ENCODE assay signal across 13 cellular contexts in the genomic region with DNA sequence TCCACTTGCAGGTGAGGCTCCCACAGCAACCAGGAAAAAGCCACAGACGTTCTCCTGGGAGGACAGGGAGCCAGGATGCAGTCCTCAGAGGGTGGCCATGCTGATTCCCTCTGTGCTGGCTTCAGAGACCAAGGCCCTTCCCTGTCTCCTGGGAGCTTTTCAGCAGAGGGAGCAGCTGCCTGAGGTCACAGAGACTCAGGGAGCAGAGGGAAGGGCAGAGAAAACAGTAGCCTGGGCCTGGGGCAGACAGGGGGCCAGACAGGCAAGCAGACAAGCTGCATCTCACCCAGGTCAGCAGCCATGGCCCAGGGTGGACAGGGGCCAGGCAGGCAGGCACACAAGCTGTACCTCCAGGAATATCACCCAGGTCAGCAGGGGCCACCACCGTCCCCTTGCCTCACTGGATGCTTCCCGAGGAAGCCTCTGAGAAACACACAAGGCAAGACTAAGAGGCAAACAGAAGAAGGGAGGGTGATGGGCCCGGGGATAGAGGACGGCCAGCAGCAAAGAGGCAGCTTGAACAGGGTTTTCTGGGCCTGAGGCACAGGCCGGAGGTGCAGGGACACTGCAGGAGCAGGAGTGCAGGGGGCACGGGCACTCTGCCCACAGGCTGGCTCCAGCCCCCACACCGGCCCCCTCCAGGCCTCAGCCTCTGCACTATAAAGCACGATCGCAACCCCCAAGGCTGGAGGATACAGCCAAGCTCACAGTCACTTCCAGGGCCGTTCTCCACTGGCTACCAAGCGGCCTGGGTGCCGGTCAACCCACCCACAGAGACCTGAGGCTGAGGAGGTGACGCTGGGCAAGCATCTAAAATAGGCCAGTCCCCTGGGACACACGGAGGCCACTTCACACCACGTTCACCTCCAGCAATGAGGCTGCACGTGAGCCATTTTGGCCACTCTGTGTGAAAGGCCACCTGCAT. TPM values are rescaled to one million over a fixed set of nuclear protein-coding genes. Genes with fewer than 3 reads are reported as not detected.
DNase-seq lines count a peak whose midpoint lies in the region; ATAC-seq and TF ChIP-seq lines count a peak whose summit lies in the region.
"Had no signal": no experiment of that assay in that cellular context is flagged by ENCODE, and none has a peak within 500 bp of the region (broad histone marks: within the 10 kb centered on the region; RNA-seq: fewer than 3 reads in every experiment).

No MANE protein-coding gene starts in this region.

- no peak for ATAC-seq in omental fat pad (ENCODE audit: low FRiP score)
- no peak for ATAC-seq in GM18520 (IDR thresholded peaks at IDR 0.05; ENCODE audit: unreplicated experiment)

- H3K9ac ChIP-seq in Loucy (ENCODE audit: low read depth, low read length, poor library complexity, severe bottlenecking) (peak overlapping the region; percentile 16), GM23248 (no peak overlapping the region)

- POLR2A ChIA-PET in HEK293T (lab: Yijun Ruan, JAX) = no interaction called here

- no peak overlapping the region for H3K4me3 ChIP-seq in Loucy (ENCODE audit: low read length, poor library complexity, severe bottlenecking)
- no peak overlapping the region for H3K4me3 ChIP-seq in GM23248

- CTCF ChIA-PET in HEK293T (lab: Yijun Ruan, JAX) = no interaction called here

- WGBS in GM23248 (ENCODE audit: low coverage in 1 of 2, low lambda C conversion rate in 2 of 2, missing lambda C conversion rate in 2 of 2), 2 experiments = 80 to 81% methylated on average over 17 of the region's 17 CpGs

- peaks cover 20% of the 10 kb centered on the region for H4K20me1 ChIP-seq in Loucy (ENCODE audit: insufficient read depth, low read length, poor library complexity, severe bottlenecking)
- H4K20me1 ChIP-seq in GM23248 (ENCODE audit: insufficient read depth) = no peaks in the 10 kb centered on the region

- no peaks in the 10 kb centered on the region for H3K27me3 ChIP-seq in Loucy (ENCODE audit: insufficient read depth, low read length, poor library complexity, severe bottlenecking)
- H3K27me3 ChIP-seq in GM23248 (replicated peaks; ENCODE audit: insufficient read depth) = no peaks in the 10 kb centered on the region

- H3K27me3 Mint-ChIP-seq in CD14-positive monocyte (ENCODE audit: low read depth in 3 of 3) = peaks cover 0 to 5% (median 0%) of the 10 kb centered on the region in 3 donors
- no peaks in the 10 kb centered on the region for H3K27me3 Mint-ChIP-seq in dendritic cell treated with granulocyte-macrophage colony-stimulating factor and Interleukin-4, amounts not matched to agents 40 ng/mL and 50 ng/mL, for 4 days
- no peaks in the 10 kb centered on the region; the same call in 1 of the 2 replicates for H3K27me3 Mint-ChIP-seq in HFFc6 (ENCODE audit: insufficient read depth)

- H2AFZ ChIP-seq in Loucy (ENCODE audit: low read length) = no peak overlapping the region
- H2AFZ ChIP-seq in GM23248 = no peak overlapping the region

- in situ Hi-C loops in GM23248 (cut with MboI) = no loop called here

- no peak for TF ChIP-seq CTCF in CD14-positive monocyte (IDR thresholded peaks at IDR 0.05)
- no peak for TF ChIP-seq CTCF in Loucy (conservative IDR thresholded peaks at IDR 0.05; ENCODE audit: low read length)
- TF ChIP-seq CTCF in omental fat pad (IDR thresholded peaks at IDR 0.05) = no peak
- no peak for TF ChIP-seq CTCF in HFFc6 (IDR thresholded peaks at IDR 0.05)

- H3K36me3 Mint-ChIP-seq in CD14-positive monocyte (peaks cover 63 to 84% of the 10 kb centered on the region in 2 donors), HFFc6 (ENCODE audit: low read depth) (peaks cover 11% of the 10 kb centered on the region)
- H3K36me3 Mint-ChIP-seq in dendritic cell treated with granulocyte-macrophage colony-stimulating factor and Interleukin-4, amounts not matched to agents 40 ng/mL and 50 ng/mL, for 4 days (ENCODE audit: low read depth) = peaks cover 100% of the 10 kb centered on the region

- intact Hi-C loops in CD14-positive monocyte (cut with micrococcal nuclease) = loop anchor here (5.0 to 10.0 kb wide), 4 partner anchors 33 to 258 kb away; a partner anchor contains a TSS
- intact Hi-C loops in dendritic cell treated with granulocyte-macrophage colony-stimulating factor and Interleukin-4, amounts not matched to agents 40 ng/mL and 50 ng/mL, for 4 days (cut with micrococcal nuclease) = no loop called here

- peaks cover 62% of the 10 kb centered on the region for H3K79me2 ChIP-seq in Loucy (ENCODE audit: insufficient read depth, low read length)
- peaks cover 98% of the 10 kb centered on the region for H3K79me2 ChIP-seq in GM23248 (ENCODE audit: insufficient read depth)

- H3K4me1 ChIP-seq in Loucy (ENCODE audit: insufficient read depth, low read length, poor library complexity, severe bottlenecking) (peaks cover 43% of the 10 kb centered on the region), GM23248 (ENCODE audit: insufficient read depth) (peaks cover 14% of the 10 kb centered on the region)

- no peaks in the 10 kb centered on the region for H3F3A ChIP-seq in Loucy (ENCODE audit: low read depth)
- no peaks in the 10 kb centered on the region for H3F3A ChIP-seq in GM23248 (ENCODE audit: insufficient read depth)

- peak; percentile 36 for DNase-seq in CD14-positive monocyte (ENCODE audit: low spot score)
- DNase-seq in omental fat pad (ENCODE audit: low spot score) = peak; percentile 13
- DNase-seq in HEK293T (ENCODE audit: extremely low spot score) = no peak
- DNase-seq in HFFc6 = no peak
- DNase-seq in GM23248 = no peak
- DNase-seq: NCI-H1105 treated with DMSO at 0.1 percent for 48 hours; NK-92 treated with Interleukin-12 subunit alpha and Interleukin-12 subunit beta, amount 100 ng/mL, for 24 hours; nucleus accumbens; stimulated activated CD4-positive, alpha-beta T cell treated with anti-CD3 and anti-CD28 coated beads, Interleukin-4, amount 100 ng/mL, for 4 hours had no signal

- H3K4me1 Mint-ChIP-seq in CD14-positive monocyte (peaks cover 36% of the 10 kb centered on the region), HFFc6 (ENCODE audit: low read depth) (peaks cover 23% of the 10 kb centered on the region)
- H3K4me1 Mint-ChIP-seq in dendritic cell treated with granulocyte-macrophage colony-stimulating factor and Interleukin-4, amounts not matched to agents 40 ng/mL and 50 ng/mL, for 4 days (ENCODE audit: low read depth) = peaks cover 89% of the 10 kb centered on the region

- H3K27ac ChIP-seq in GM23248 = no peak overlapping the region
- H3K27ac ChIP-seq: C4-2B had no signal

- H3K36me3 ChIP-seq in Loucy (ENCODE audit: insufficient read depth, low read length) (peaks cover 11% of the 10 kb centered on the region; the same call in 1 of the 2 replicates), GM23248 (ENCODE audit: low read depth) (no peaks in the 10 kb centered on the region)

- H3K27ac Mint-ChIP-seq in CD14-positive monocyte = peak overlapping the region in 6 of 7 donors; percentile 23 to 77 (median 49)
- peak overlapping the region; percentile 84 for H3K27ac Mint-ChIP-seq in dendritic cell treated with granulocyte-macrophage colony-stimulating factor and Interleukin-4, amounts not matched to agents 40 ng/mL and 50 ng/mL, for 4 days
- no peak overlapping the region for H3K27ac Mint-ChIP-seq in HFFc6

- H3K9me3 Mint-ChIP-seq in CD14-positive monocyte (peaks cover 0 to 8% (median 3%) of the 10 kb centered on the region in 7 donors), HFFc6 (no peaks in the 10 kb centered on the region)
- H3K9me3 Mint-ChIP-seq in dendritic cell treated with granulocyte-macrophage colony-stimulating factor and Interleukin-4, amounts not matched to agents 40 ng/mL and 50 ng/mL, for 4 days = no peaks in the 10 kb centered on the region

- H3K4me2 ChIP-seq in Loucy (ENCODE audit: low read depth, low read length, poor library complexity, severe bottlenecking) (peak overlapping the region; percentile 54), GM23248 (ENCODE audit: unreplicated experiment) (no peak overlapping the region)

- H3K9me3 ChIP-seq in Loucy (ENCODE audit: insufficient read depth, low read depth, low read length) (no peaks in the 10 kb centered on the region), GM23248 (ENCODE audit: low read depth) (no peaks in the 10 kb centered on the region)

- H3K9me2 ChIP-seq in Loucy (replicated peaks; ENCODE audit: low read depth, low read length) = no peaks in the 10 kb centered on the region
- no peaks in the 10 kb centered on the region for H3K9me2 ChIP-seq in GM23248 (ENCODE audit: insufficient read depth)

- no peak overlapping the region for H3K4me3 Mint-ChIP-seq in CD14-positive monocyte
- no peak overlapping the region for H3K4me3 Mint-ChIP-seq in dendritic cell treated with granulocyte-macrophage colony-stimulating factor and Interleukin-4, amounts not matched to agents 40 ng/mL and 50 ng/mL, for 4 days
- H3K4me3 Mint-ChIP-seq in HFFc6 = no peak overlapping the region

TF ChIP-seq in HEK293T, 16 proteins besides CTCF, POLR2A, EP300 and RAD21 (continues in another document):
- TF ChIP-seq ELF4 (IDR thresholded peaks at IDR 0.05) (no peak), FOXM1 (IDR thresholded peaks at IDR 0.05; ENCODE audit: borderline replicate concordance) (no peak), SP1 (IDR thresholded peaks at IDR 0.05) (no peak), CTBP1 (IDR thresholded peaks at IDR 0.05; ENCODE audit: borderline replicate concordance) (no peak), SUZ12 (IDR thresholded peaks at IDR 0.05) (no peak), ARNT (IDR thresholded peaks at IDR 0.05) (no peak), FOXA1 (IDR thresholded peaks at IDR 0.05) (no peak), BHLHE40 (IDR thresholded peaks at IDR 0.05; ENCODE audit: borderline replicate concordance) (no peak), LEF1 (IDR thresholded peaks at IDR 0.05; ENCODE audit: borderline replicate concordance) (no peak), TARDBP (IDR thresholded peaks at IDR 0.05) (no peak)

RNA-seq across cellular contexts. Expression of a gene that starts 6.1 kb away (rescaled TPM):
- polyA plus RNA-seq in CD14-positive monocyte (10 to 100 TPM; 26.8 to 33.8 TPM), GM23248 (2016; fragmentation: Nextera tagmentation; extraction: Ambion mirVana) (33.1 and 33.5 TPM in 2 replicates)
- total RNA-seq in omental fat pad = 100 to 1,000 TPM in 2 of 4 donors, 10 to 100 TPM in 2; 69.4 to 176 (median 103) TPM
- total RNA-seq in HFFc6 (2021; fragmentation: NEBNext Ultra II Directional; extraction: Animal tissue kit (Norgen Biotek cat#: 25700)) = 10 to 100 TPM; 26.6 to 41.2 (median 29.9) TPM
- total RNA-seq in GM23248 (2014; rRNA removed; shearing (Covaris generic)) = 67.0 and 85.5 TPM in 2 replicates

RNA-seq across cellular contexts. Expression of a gene that starts 19.1 kb away (rescaled TPM):
- polyA plus RNA-seq in CD14-positive monocyte (10 to 100 TPM in 1 of 2 donors, 1 to 10 TPM in 1; 2.5 to 10.8 TPM), GM23248 (2016; fragmentation: Nextera tagmentation; extraction: Ambion mirVana) (27.0 and 28.7 TPM in 2 replicates)
- 10 to 100 TPM; 13.2 to 20.1 (median 17.3) TPM for total RNA-seq in omental fat pad
- total RNA-seq in HFFc6 (2021; fragmentation: NEBNext Ultra II Directional; extraction: Animal tissue kit (Norgen Biotek cat#: 25700)) = 10 to 100 TPM; 20.7 to 25.6 (median 21.6) TPM
- 6.8 and 17.8 TPM in 2 replicates for total RNA-seq in GM23248 (2014; rRNA removed; shearing (Covaris generic))

RNA-seq across cellular contexts. Expression of a gene that starts 43.0 kb away (rescaled TPM):
- polyA plus RNA-seq in CD14-positive monocyte (100 to 1,000 TPM; 150 to 192 TPM), GM23248 (2016; fragmentation: Nextera tagmentation; extraction: Ambion mirVana) (192 and 195 TPM in 2 replicates)
- total RNA-seq in omental fat pad = 10 to 100 TPM; 18.0 to 47.6 (median 33.6) TPM
- total RNA-seq in HFFc6 (2021; fragmentation: NEBNext Ultra II Directional; extraction: Animal tissue kit (Norgen Biotek cat#: 25700)) = 100 to 1,000 TPM; 168 to 187 (median 174) TPM
- 17.4 and 28.5 TPM in 2 replicates for total RNA-seq in GM23248 (2014; rRNA removed; shearing (Covaris generic))

Comparison
In these comparisons a context has a peak if more than half of its experiments do, and no peak if none do; other contexts are left out.
1. DNase-seq: peak in CD14-positive monocyte (single experiment) and omental fat pad (single experiment); none in HEK293T (single experiment), HFFc6 (single experiment) and GM23248 (single experiment).